18 cellular contexts compared by ENCODE assay signal in the genomic region with DNA sequence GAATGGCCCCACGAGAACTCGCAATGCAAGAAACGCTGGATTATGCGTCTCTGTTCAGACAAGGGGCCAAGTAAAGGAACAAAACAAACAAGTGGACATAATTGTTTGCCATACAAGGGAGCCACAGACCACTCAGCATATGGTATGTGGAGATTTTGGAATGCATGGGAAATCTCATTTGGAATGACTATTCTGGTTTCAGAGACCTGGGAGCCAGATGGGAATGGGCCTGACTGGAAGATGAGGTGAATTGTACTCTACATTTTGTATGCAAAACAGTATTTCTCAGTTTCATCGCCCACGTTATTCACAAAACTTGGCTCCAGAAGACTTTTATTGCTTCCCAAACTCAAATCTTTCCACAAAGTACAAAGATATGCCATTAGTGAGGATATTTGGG.
DNase-seq lines count a peak whose midpoint lies in the region; ATAC-seq and TF ChIP-seq lines count a peak whose summit lies in the region.
"Had no signal": no experiment of that assay in that cellular context is flagged by ENCODE, and none has a peak within 500 bp of the region (broad histone marks: within the 10 kb centered on the region; RNA-seq: fewer than 3 reads in every experiment).

No MANE protein-coding gene starts in this region.

- TF ChIP-seq CTCF in esophagus muscularis mucosa (IDR thresholded peaks at IDR 0.05), result no peak
- no peak for TF ChIP-seq CTCF in breast epithelium (IDR thresholded peaks at IDR 0.05)
- TF ChIP-seq CTCF in left lung (IDR thresholded peaks at IDR 0.05), result no peak

- peak; percentile 61 for DNase-seq in DMS 273 (lab: John Stamatoyannopoulos, UW; ENCODE audit: unreplicated experiment)
- peak; percentile 75 for DNase-seq in NCI-H82 (lab: John Stamatoyannopoulos, UW)
- DNase-seq in esophagus muscularis mucosa (ENCODE audit: extremely low spot score), result peak; percentile 62
- peak; percentile 67 for DNase-seq in superior temporal gyrus (ENCODE audit: extremely low spot score)
- no peak for DNase-seq in breast epithelium (ENCODE audit: low spot score in 2 of 2)
- no peak for DNase-seq in left lung
- DNase-seq in T-helper 1 cell, result no peak
- DNase-seq: AML-193; C1 segment of cervical spinal cord; Calu3; CD4-positive, alpha-beta T cell; DMS153; DMS79 treated with DMSO at 0.1 percent for 48 hours; GDM1; H7; KBM-7 had no signal

- intact Hi-C loops in esophagus muscularis mucosa (cut with DNase I) (no loop called here), breast epithelium (cut with DNase I; ENCODE audit: low total_unique reads) (no loop called here), left lung (cut with DNase I) (no loop called here)

- TF ChIP-seq POLR2A in esophagus muscularis mucosa (IDR thresholded peaks at IDR 0.05; ENCODE audit: low read depth), result no peak
- TF ChIP-seq POLR2A in breast epithelium (IDR thresholded peaks at IDR 0.05), result no peak

- H3K27me3 ChIP-seq in esophagus muscularis mucosa (no peaks in the 10 kb centered on the region), breast epithelium (no peaks in the 10 kb centered on the region), left lung (peaks cover 0 to 4% of the 10 kb centered on the region in 2 donors)

- H3K9me3 ChIP-seq in esophagus muscularis mucosa, result no peaks in the 10 kb centered on the region
- H3K9me3 ChIP-seq in breast epithelium, result no peaks in the 10 kb centered on the region
- no peaks in the 10 kb centered on the region for H3K9me3 ChIP-seq in left lung
- H3K9me3 ChIP-seq: A549 had no signal

- no peaks in the 10 kb centered on the region for H3K36me3 ChIP-seq in esophagus muscularis mucosa
- H3K36me3 ChIP-seq in breast epithelium, result no peaks in the 10 kb centered on the region
- H3K36me3 ChIP-seq in left lung, result no peaks in the 10 kb centered on the region

- H3K27ac ChIP-seq in esophagus muscularis mucosa (replicated peaks in 1 of 4) (no peak overlapping the region), breast epithelium (peak overlapping the region in 1 of 2 donors; percentile 43), left lung (no peak overlapping the region)
- H3K27ac ChIP-seq: A549, GM23248 had no signal

- TF ChIP-seq EP300 in esophagus muscularis mucosa (IDR thresholded peaks at IDR 0.05), result no peak

- 68% methylated on average over 6 of the region's 6 CpGs for WGBS in esophagus muscularis mucosa

- H3K4me1 ChIP-seq in esophagus muscularis mucosa (no peaks in the 10 kb centered on the region), breast epithelium (no peaks in the 10 kb centered on the region), left lung (no peaks in the 10 kb centered on the region)
- H3K4me1 ChIP-seq: A549 had no signal

- no peak for ATAC-seq in left lung
- ATAC-seq: A549 had no signal

- H3K4me3 ChIP-seq in esophagus muscularis mucosa (no peak overlapping the region), breast epithelium (no peak overlapping the region), left lung (no peak overlapping the region)
- H3K4me3 ChIP-seq: A549, GM23248 had no signal

Comparison
In these comparisons a context has a peak if more than half of its experiments do, and no peak if none do; other contexts are left out.
1. DNase-seq: peak in DMS 273 (single experiment), NCI-H82 (single experiment), esophagus muscularis mucosa (single experiment) and superior temporal gyrus (single experiment); none in breast epithelium (0 of 2), left lung (0 of 2) and T-helper 1 cell (0 of 5).